Comparison of ENCODE assay signal across 1 cellular context in the genomic region with DNA sequence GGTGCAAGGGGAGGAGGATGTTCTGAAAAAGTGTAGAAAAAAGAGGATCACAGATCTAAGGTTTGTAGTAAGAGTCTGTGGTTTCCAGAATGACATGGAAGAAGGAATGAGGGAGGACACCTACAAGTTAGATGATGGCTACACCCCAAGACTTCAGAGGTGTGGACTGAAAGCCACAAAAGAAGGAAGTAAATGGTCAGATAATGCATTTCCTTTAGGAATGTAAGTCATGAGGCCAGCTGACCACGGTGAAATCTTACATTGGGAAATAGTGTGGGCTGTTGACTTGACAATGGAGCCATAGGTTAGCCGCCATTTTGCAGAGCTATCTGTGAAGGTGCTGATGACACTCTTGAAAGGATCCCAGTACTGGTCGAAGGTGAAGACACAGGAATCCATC.
A peak's percentile ranks its signal among the peaks of the same experiment; 100 is the strongest.
TF ChIP-seq lines count a peak whose summit lies in the region.

No MANE protein-coding gene starts in this region.

TF ChIP-seq in K562, 482 proteins besides CTCF, POLR2A, EP300 and RAD21:
- peak in 1 of 3 experiments; percentile 77 for TF ChIP-seq YY1 (IDR thresholded peaks at IDR 0.05; ENCODE audit: borderline replicate concordance in 1 of 3, control insufficient read depth in 1 of 3, extremely low read depth in 1 of 3, insufficient read depth in 3 of 3, insufficient read length in 1 of 3, insufficient replicate concordance in 2 of 3, low read depth in 1 of 3, low read length in 2 of 3)
- TF ChIP-seq, protein P1, sequence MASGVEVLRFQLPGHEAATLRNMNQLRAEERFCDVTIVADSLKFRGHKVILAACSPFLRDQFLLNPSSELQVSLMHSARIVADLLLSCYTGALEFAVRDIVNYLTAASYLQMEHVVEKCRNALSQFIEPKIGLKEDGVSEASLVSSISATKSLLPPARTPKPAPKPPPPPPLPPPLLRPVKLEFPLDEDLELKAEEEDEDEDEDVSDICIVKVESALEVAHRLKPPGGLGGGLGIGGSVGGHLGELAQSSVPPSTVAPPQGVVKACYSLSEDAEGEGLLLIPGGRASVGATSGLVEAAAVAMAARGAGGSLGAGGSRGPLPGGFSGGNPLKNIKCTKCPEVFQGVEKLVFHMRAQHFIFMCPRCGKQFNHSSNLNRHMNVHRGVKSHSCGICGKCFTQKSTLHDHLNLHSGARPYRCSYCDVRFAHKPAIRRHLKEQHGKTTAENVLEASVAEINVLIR (CRISPR knock-in tag; IDR thresholded peaks at IDR 0.05) = no peak
- TF ChIP-seq CEBPB (tag; IDR thresholded peaks at IDR 0.05) = peak; percentile 54
- no peak for TF ChIP-seq SNRNP70 (optimal IDR thresholded peaks at IDR 0.05; ENCODE audit: low read depth, low read length)
- TF ChIP-seq, protein P2, sequence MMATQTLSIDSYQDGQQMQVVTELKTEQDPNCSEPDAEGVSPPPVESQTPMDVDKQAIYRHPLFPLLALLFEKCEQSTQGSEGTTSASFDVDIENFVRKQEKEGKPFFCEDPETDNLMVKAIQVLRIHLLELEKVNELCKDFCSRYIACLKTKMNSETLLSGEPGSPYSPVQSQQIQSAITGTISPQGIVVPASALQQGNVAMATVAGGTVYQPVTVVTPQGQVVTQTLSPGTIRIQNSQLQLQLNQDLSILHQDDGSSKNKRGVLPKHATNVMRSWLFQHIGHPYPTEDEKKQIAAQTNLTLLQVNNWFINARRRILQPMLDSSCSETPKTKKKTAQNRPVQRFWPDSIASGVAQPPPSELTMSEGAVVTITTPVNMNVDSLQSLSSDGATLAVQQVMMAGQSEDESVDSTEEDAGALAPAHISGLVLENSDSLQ (IDR thresholded peaks at IDR 0.05) = no peak
- no peak for TF ChIP-seq TCF7 (IDR thresholded peaks at IDR 0.05; ENCODE audit: borderline replicate concordance)
- no peak for TF ChIP-seq PHB (CRISPR knock-in tag; IDR thresholded peaks at IDR 0.05)
- TF ChIP-seq EHMT2 (IDR thresholded peaks at IDR 0.05) = peak; percentile 59; the same call in 1 of the 2 replicates
- TF ChIP-seq, protein P3, sequence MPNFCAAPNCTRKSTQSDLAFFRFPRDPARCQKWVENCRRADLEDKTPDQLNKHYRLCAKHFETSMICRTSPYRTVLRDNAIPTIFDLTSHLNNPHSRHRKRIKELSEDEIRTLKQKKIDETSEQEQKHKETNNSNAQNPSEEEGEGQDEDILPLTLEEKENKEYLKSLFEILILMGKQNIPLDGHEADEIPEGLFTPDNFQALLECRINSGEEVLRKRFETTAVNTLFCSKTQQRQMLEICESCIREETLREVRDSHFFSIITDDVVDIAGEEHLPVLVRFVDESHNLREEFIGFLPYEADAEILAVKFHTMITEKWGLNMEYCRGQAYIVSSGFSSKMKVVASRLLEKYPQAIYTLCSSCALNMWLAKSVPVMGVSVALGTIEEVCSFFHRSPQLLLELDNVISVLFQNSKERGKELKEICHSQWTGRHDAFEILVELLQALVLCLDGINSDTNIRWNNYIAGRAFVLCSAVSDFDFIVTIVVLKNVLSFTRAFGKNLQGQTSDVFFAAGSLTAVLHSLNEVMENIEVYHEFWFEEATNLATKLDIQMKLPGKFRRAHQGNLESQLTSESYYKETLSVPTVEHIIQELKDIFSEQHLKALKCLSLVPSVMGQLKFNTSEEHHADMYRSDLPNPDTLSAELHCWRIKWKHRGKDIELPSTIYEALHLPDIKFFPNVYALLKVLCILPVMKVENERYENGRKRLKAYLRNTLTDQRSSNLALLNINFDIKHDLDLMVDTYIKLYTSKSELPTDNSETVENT (CRISPR knock-in tag; IDR thresholded peaks at IDR 0.05) = no peak
- no peak for TF ChIP-seq CEBPG (CRISPR knock-in tag; IDR thresholded peaks at IDR 0.05)
- TF ChIP-seq CEBPG (tag; conservative IDR thresholded peaks at IDR 0.05 in 1 of 2, IDR thresholded peaks at IDR 0.05 in 1 of 2) = peak in 1 of 2 experiments; percentile 65; a peak in 2 of 4 replicates
- TF ChIP-seq RBFOX2 (IDR thresholded peaks at IDR 0.05; ENCODE audit: low read depth, low read length) = no peak
- no peak for TF ChIP-seq MCM3 (IDR thresholded peaks at IDR 0.05)
- no peak for TF ChIP-seq ETV6 (IDR thresholded peaks at IDR 0.05; ENCODE audit: borderline replicate concordance in 1 of 2, low read depth in 2 of 2, low read length in 1 of 2)
- no peak for TF ChIP-seq ETV6 (CRISPR knock-in tag; IDR thresholded peaks at IDR 0.05; ENCODE audit: borderline replicate concordance)
